23 cellular contexts compared by ENCODE assay signal in the genomic region with DNA sequence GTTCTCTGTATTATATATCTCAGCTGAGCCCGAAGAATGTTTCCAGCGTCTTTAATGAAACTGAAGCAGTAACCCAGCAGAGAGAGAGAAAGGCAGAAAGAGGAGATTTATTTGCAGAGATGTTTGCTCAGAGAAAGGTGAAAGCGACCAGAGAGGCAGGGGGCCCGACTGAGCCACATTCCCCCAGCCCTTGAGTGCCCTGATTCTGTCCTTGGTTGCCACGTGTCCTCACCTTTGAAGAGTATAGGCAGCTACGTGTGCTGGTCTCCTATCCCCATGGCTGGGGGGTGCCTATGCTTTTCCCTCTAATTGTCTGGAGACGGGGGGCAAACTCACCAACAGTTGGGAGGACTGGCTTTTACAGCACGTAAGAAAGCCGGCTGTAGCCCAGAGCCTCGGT.
"Had no signal": no experiment of that assay in that cellular context is flagged by ENCODE, and none has a peak within 500 bp of the region (broad histone marks: within the 10 kb centered on the region; RNA-seq: fewer than 3 reads in every experiment).

No MANE protein-coding gene starts in this region.

- H3K36me3 Mint-ChIP-seq: activated naive CD4-positive, alpha-beta T cell treated with anti-CD3 and anti-CD28 coated beads, Interleukin-2, amount 10 ng/mL, durations not matched to agents 7 days and 5 days; natural killer cell; stimulated activated memory B cell treated with anti-CD40 and anti-IgM and Interleukin-4, amounts not matched to agents 10 μg/mL and 1 μg/mL and 100 μg/mL, for 72 hours had no signal

- ATAC-seq: activated T-cell treated with anti-CD3 and anti-CD28 coated beads, Interleukin-2, amount 50 U/mL, for 72 hours; gastrocnemius medialis; heart left ventricle; left cardiac atrium; natural killer cell; stimulated activated memory B cell treated with anti-CD40 and anti-IgM and Interleukin-4, amounts not matched to agents 10 μg/mL and 1 μg/mL and 100 μg/mL, for 72 hours had no signal

- H3K27me3 ChIP-seq: esophagus muscularis mucosa, heart left ventricle, sigmoid colon had no signal

- H3K4me1 ChIP-seq: gastrocnemius medialis, sigmoid colon had no signal

- H3K9me3 ChIP-seq: gastrocnemius medialis had no signal

- H3K4me2 ChIP-seq: smooth muscle cell had no signal

- H3K4me1 Mint-ChIP-seq: activated naive CD4-positive, alpha-beta T cell treated with anti-CD3 and anti-CD28 coated beads, Interleukin-2, amount 10 ng/mL, durations not matched to agents 7 days and 5 days; natural killer cell; stimulated activated memory B cell treated with anti-CD40 and anti-IgM and Interleukin-4, amounts not matched to agents 10 μg/mL and 1 μg/mL and 100 μg/mL, for 72 hours had no signal

- H3K27ac ChIP-seq: brain microvascular endothelial cell had no signal

- H3K4me3 Mint-ChIP-seq: activated naive CD4-positive, alpha-beta T cell treated with anti-CD3 and anti-CD28 coated beads, Interleukin-2, amount 10 ng/mL, durations not matched to agents 7 days and 5 days; activated T-cell treated with anti-CD3 and anti-CD28 coated beads, Interleukin-2, amount 50 U/mL, for 72 hours; natural killer cell; stimulated activated memory B cell treated with anti-CD40 and anti-IgM and Interleukin-4, amounts not matched to agents 10 μg/mL and 1 μg/mL and 100 μg/mL, for 72 hours; T-helper 1 cell treated with Interleukin-12 subunit alpha and Interleukin-12 subunit beta and Interleukin-4 antibody, amounts not matched to agents 30 μg/mL and 1 μg/mL, for 36 hours had no signal

- DNase-seq: activated CD4-positive, alpha-beta T cell treated with anti-CD3 and anti-CD28 coated beads for 4 hours; activated CD4-positive, alpha-beta T cell treated with anti-CD3 and anti-CD28 coated beads, Interleukin-2, amount 50 U/mL, for 48 hours; activated CD4-positive, CD25-positive, alpha-beta regulatory T cell; activated effector memory CD4-positive, alpha-beta T cell treated with anti-CD3 and anti-CD28 coated beads, Interleukin-2, amount 50 U/mL, for 16 hours; activated naive CD4-positive, alpha-beta T cell treated with anti-CD3 and anti-CD28 coated beads, Interleukin-2, amount 10 ng/mL, durations not matched to agents 7 days and 5 days; activated T-cell treated with anti-CD3 and anti-CD28 coated beads, Interleukin-2, amount 50 U/mL, for 72 hours; brain microvascular endothelial cell; caudate nucleus; gastrocnemius medialis; islet precursor cell; left cardiac atrium; natural killer cell; nucleus accumbens; retina; sigmoid colon; stimulated activated CD4-positive, alpha-beta T cell treated with anti-CD3 and anti-CD28 coated beads, Interleukin-15, amount 100 ng/mL, for 24 hours; T1000 had no signal

- H3K27ac Mint-ChIP-seq: activated naive CD4-positive, alpha-beta T cell treated with anti-CD3 and anti-CD28 coated beads, Interleukin-2, amount 10 ng/mL, durations not matched to agents 7 days and 5 days; activated T-cell treated with anti-CD3 and anti-CD28 coated beads, Interleukin-2, amount 50 U/mL, for 72 hours; natural killer cell; stimulated activated memory B cell treated with anti-CD40 and anti-IgM and Interleukin-4, amounts not matched to agents 10 μg/mL and 1 μg/mL and 100 μg/mL, for 72 hours; T-helper 1 cell treated with Interleukin-12 subunit alpha and Interleukin-12 subunit beta and Interleukin-4 antibody, amounts not matched to agents 30 μg/mL and 1 μg/mL, for 36 hours had no signal

- H3K4me3 ChIP-seq: dorsolateral prefrontal cortex, esophagus muscularis mucosa, gastrocnemius medialis, heart left ventricle, sigmoid colon, smooth muscle cell had no signal

- H3K36me3 ChIP-seq: brain microvascular endothelial cell, esophagus muscularis mucosa, gastrocnemius medialis, heart left ventricle, sigmoid colon had no signal
